In the genomic region with DNA sequence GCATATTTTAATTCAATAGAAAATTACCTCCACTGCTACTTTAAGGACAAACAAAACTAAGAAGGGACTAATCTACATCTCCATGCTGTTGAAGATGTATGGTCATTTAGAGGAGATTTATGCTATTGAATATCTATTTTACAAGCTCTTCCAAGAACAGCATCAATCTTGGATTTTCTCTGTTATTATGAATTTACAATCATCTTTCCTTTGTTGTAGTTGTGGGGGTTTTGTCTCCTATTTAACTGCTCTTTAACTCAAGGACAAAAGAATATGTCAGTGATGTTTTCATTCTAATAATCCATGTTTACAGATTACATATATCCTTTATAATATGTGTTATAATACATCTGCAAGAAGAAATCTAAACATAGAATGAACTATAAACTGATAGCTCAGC, we compare ENCODE assay signal across 5 cellular contexts.
"Had no signal": no experiment of that assay in that cellular context is flagged by ENCODE, and none has a peak within 500 bp of the region (broad histone marks: within the 10 kb centered on the region; RNA-seq: fewer than 3 reads in every experiment).

No MANE protein-coding gene starts in this region.

- H3K4me3 ChIP-seq: K562 had no signal

- DNase-seq: IMR-90, KBM-7, KG1 had no signal

- H3K27ac ChIP-seq: HL-60 had no signal
